32 cellular contexts compared by ENCODE assay signal in genomic region chr16:4771646-4772045, GRCh38. TPM values are rescaled to one million over a fixed set of nuclear protein-coding genes. Genes with fewer than 3 reads are reported as not detected.
"Had no signal": no experiment of that assay in that cellular context is flagged by ENCODE, and none has a peak within 500 bp of the region (broad histone marks: within the 10 kb centered on the region; RNA-seq: fewer than 3 reads in every experiment).

No MANE protein-coding gene starts in this region.

- H3K4me3 ChIP-seq: breast epithelium, pancreas, prostate gland, smooth muscle cell, uterus had no signal

- DNase-seq: activated CD4-positive, alpha-beta T cell treated with anti-CD3 and anti-CD28 coated beads for 36 hours; activated CD4-positive, CD25-positive, alpha-beta regulatory T cell; activated CD8-positive, alpha-beta memory T cell treated with anti-CD3 and anti-CD28 coated beads, Interleukin-2, amount 10 ng/mL, durations not matched to agents 7 days and 5 days; activated CD8-positive, alpha-beta T cell treated with anti-CD3 and anti-CD28 coated beads, Interleukin-2, amount 10 ng/mL, durations not matched to agents 7 days and 5 days; activated naive CD8-positive, alpha-beta T cell treated with anti-CD3 and anti-CD28 coated beads, Interleukin-2, amount 50 U/mL, for 24 hours; activated T-cell treated with anti-CD3 and anti-CD28 coated beads, Interleukin-2, amount 50 U/mL, for 48 hours; amygdala; central memory CD4-positive, alpha-beta T cell; head of caudate nucleus; hippocampal formation; left cardiac atrium; left ventricle myocardium superior; naive B cell; nephron progenitor cell; pancreas; stimulated activated CD4-positive, alpha-beta T cell treated with anti-CD3 and anti-CD28 coated beads, Interleukin-1b, Interleukin-23, amount 100 ng/mL, for 48 hours; stimulated activated CD4-positive, alpha-beta T cell treated with anti-CD3 and anti-CD28 coated beads, Interleukin-4, amount 100 ng/mL, for 4 hours; stimulated activated CD8-positive, alpha-beta memory T cell treated with anti-CD3 and anti-CD28 coated beads, Interleukin-4, amount 100 ng/mL, for 48 hours; stimulated activated naive CD8-positive, alpha-beta T cell treated with anti-CD3 and anti-CD28 coated beads, Interleukin-15, amount 100 ng/mL, for 72 hours; substantia nigra; uterus had no signal

- H3K36me3 ChIP-seq: breast epithelium, pancreas, prostate gland, uterus had no signal

- ATAC-seq: activated CD4-positive, alpha-beta T cell treated with anti-CD3 and anti-CD28 coated beads for 36 hours; activated CD8-positive, alpha-beta memory T cell treated with anti-CD3 and anti-CD28 coated beads, Interleukin-2, amount 10 ng/mL, durations not matched to agents 7 days and 5 days; activated CD8-positive, alpha-beta T cell treated with anti-CD3 and anti-CD28 coated beads, Interleukin-2, amount 10 ng/mL, durations not matched to agents 7 days and 5 days; activated naive CD8-positive, alpha-beta T cell treated with anti-CD3 and anti-CD28 coated beads, Interleukin-2, amount 50 U/mL, for 24 hours; left cardiac atrium; left ventricle myocardium superior; pancreas; stimulated activated memory B cell treated with anti-CD40 and anti-IgM and Interleukin-4, amounts not matched to agents 10 μg/mL and 1 μg/mL and 100 μg/mL, for 72 hours; stimulated activated naive CD8-positive, alpha-beta T cell treated with anti-CD3 and anti-CD28 coated beads, Interleukin-15, amount 100 ng/mL, for 72 hours had no signal

- H3K4me2 ChIP-seq: smooth muscle cell had no signal

- FAIRE-seq: endothelial cell of umbilical vein, keratinocyte, pancreas had no signal

- H3K4me1 ChIP-seq: breast epithelium had no signal

- H3K9me3 ChIP-seq: breast epithelium, pancreas, prostate gland, uterus had no signal

- H3K27ac ChIP-seq: breast epithelium, pancreas, prostate gland, uterus had no signal

- H3K27me3 ChIP-seq: breast epithelium, pancreas, uterus had no signal

RNA-seq across cellular contexts. Expression of gene SEPTIN12, which starts 16.5 kb away (rescaled TPM):
- total RNA-seq: activated CD4-positive, alpha-beta T cell treated with anti-CD3 and anti-CD28 coated beads for 36 hours; activated CD8-positive, alpha-beta memory T cell treated with anti-CD3 and anti-CD28 coated beads, Interleukin-2, amount 10 ng/mL, durations not matched to agents 7 days and 5 days; activated CD8-positive, alpha-beta T cell treated with anti-CD3 and anti-CD28 coated beads, Interleukin-2, amount 10 ng/mL, durations not matched to agents 7 days and 5 days; activated T-helper 2 cell treated with anti-CD3 and anti-CD28 coated beads, Interferon-gamma antibody, Interleukin-2, Interleukin-4, amounts not matched to agents 10 μg/mL and 5 μg/mL and 100 μg/mL, durations not matched to agents 14 hours and 24 hours and 36 hours; breast epithelium; endothelial cell of umbilical vein; fibroblast of lung; fibroblast of villous mesenchyme; left cardiac atrium; left ventricle myocardium superior; lung microvascular endothelial cell; pancreas; smooth muscle cell; uterus had no signal
- polyA plus RNA-seq: endothelial cell of umbilical vein, fibroblast of lung, keratinocyte, smooth muscle cell had no signal

RNA-seq across cellular contexts. Expression of gene SMIM22, which starts 23.5 kb away (rescaled TPM):
- total RNA-seq: activated CD4-positive, alpha-beta T cell treated with anti-CD3 and anti-CD28 coated beads for 36 hours; activated CD8-positive, alpha-beta memory T cell treated with anti-CD3 and anti-CD28 coated beads, Interleukin-2, amount 10 ng/mL, durations not matched to agents 7 days and 5 days; activated CD8-positive, alpha-beta T cell treated with anti-CD3 and anti-CD28 coated beads, Interleukin-2, amount 10 ng/mL, durations not matched to agents 7 days and 5 days; activated T-helper 2 cell treated with anti-CD3 and anti-CD28 coated beads, Interferon-gamma antibody, Interleukin-2, Interleukin-4, amounts not matched to agents 10 μg/mL and 5 μg/mL and 100 μg/mL, durations not matched to agents 14 hours and 24 hours and 36 hours; endothelial cell of umbilical vein; fibroblast of lung; fibroblast of villous mesenchyme; left cardiac atrium; left ventricle myocardium superior; lung microvascular endothelial cell; mesothelial cell of epicardium; smooth muscle cell had no signal
- polyA plus RNA-seq: endothelial cell of umbilical vein, fibroblast of lung had no signal

RNA-seq across cellular contexts. Expression of gene DNAAF8, which starts 37.3 kb away (rescaled TPM):
- total RNA-seq: smooth muscle cell had no signal
